19 cellular contexts compared by ENCODE assay signal in genomic region chr6:105151644-105152043, GRCh38. TPM values are rescaled to one million over a fixed set of nuclear protein-coding genes. Genes with fewer than 3 reads are reported as not detected.
DNase-seq lines count a peak whose midpoint lies in the region; ATAC-seq and TF ChIP-seq lines count a peak whose summit lies in the region.
"Had no signal": no experiment of that assay in that cellular context is flagged by ENCODE, and none has a peak within 500 bp of the region (broad histone marks: within the 10 kb centered on the region; RNA-seq: fewer than 3 reads in every experiment).

No MANE protein-coding gene starts in this region.

- no peak for TF ChIP-seq CTCF in natural killer cell (IDR thresholded peaks at IDR 0.05)

- no peak for DNase-seq in natural killer cell treated with Interleukin-12 subunit alpha and Interleukin-12 subunit beta and Interleukin-15 and Interleukin-18, amount 100 ng/mL, for 72 hours (ENCODE audit: low spot score)
- DNase-seq in natural killer cell, result no peak
- DNase-seq in left cardiac atrium, result no peak
- no peak for DNase-seq in GDM1 (lab: John Stamatoyannopoulos, UW)
- DNase-seq in activated CD8-positive, alpha-beta memory T cell treated with anti-CD3 and anti-CD28 coated beads for 24 hours, result no peak
- DNase-seq in NCI-H774 (lab: John Stamatoyannopoulos, UW), result no peak
- DNase-seq: AML-193, DMS79, H9, KG1, NCI-H1048, NCI-H1436 treated with DMSO at 0.1 percent for 48 hours, NCI-H2029 treated with DMSO at 0.1 percent for 48 hours, NCI-H2171 treated with DMSO at 0.1 percent for 48 hours, NCI-H446, NCI-H526 treated with DMSO at 0.1 percent for 48 hours had no signal

- H3K36me3 Mint-ChIP-seq in natural killer cell treated with Interleukin-12 subunit alpha and Interleukin-12 subunit beta and Interleukin-15 and Interleukin-18, amount 100 ng/mL, for 72 hours, result no peaks in the 10 kb centered on the region
- no peaks in the 10 kb centered on the region for H3K36me3 Mint-ChIP-seq in natural killer cell
- H3K36me3 Mint-ChIP-seq in activated T-helper 17 cell treated with anti-CD3 and anti-CD28 coated beads, Interleukin-2, amount 50 U/mL, for 72 hours (ENCODE audit: low read depth), result no peaks in the 10 kb centered on the region

- peaks cover 9 to 15% of the 10 kb centered on the region in 2 donors for H3K27me3 Mint-ChIP-seq in natural killer cell treated with Interleukin-12 subunit alpha and Interleukin-12 subunit beta and Interleukin-15 and Interleukin-18, amount 100 ng/mL, for 72 hours
- H3K27me3 Mint-ChIP-seq in natural killer cell (ENCODE audit: low read depth in 2 of 2), result no peaks in the 10 kb centered on the region
- H3K27me3 Mint-ChIP-seq in activated T-helper 17 cell treated with anti-CD3 and anti-CD28 coated beads, Interleukin-2, amount 50 U/mL, for 72 hours, result no peaks in the 10 kb centered on the region

- H3K4me1 Mint-ChIP-seq in natural killer cell treated with Interleukin-12 subunit alpha and Interleukin-12 subunit beta and Interleukin-15 and Interleukin-18, amount 100 ng/mL, for 72 hours (ENCODE audit: low read depth in 2 of 2), result no peaks in the 10 kb centered on the region
- no peaks in the 10 kb centered on the region for H3K4me1 Mint-ChIP-seq in natural killer cell
- H3K4me1 Mint-ChIP-seq in activated T-helper 17 cell treated with anti-CD3 and anti-CD28 coated beads, Interleukin-2, amount 50 U/mL, for 72 hours, result no peaks in the 10 kb centered on the region
- H3K4me1 Mint-ChIP-seq: H9 had no signal

- no peaks in the 10 kb centered on the region for H3K9me3 Mint-ChIP-seq in natural killer cell treated with Interleukin-12 subunit alpha and Interleukin-12 subunit beta and Interleukin-15 and Interleukin-18, amount 100 ng/mL, for 72 hours
- H3K9me3 Mint-ChIP-seq in natural killer cell, result no peaks in the 10 kb centered on the region
- H3K9me3 Mint-ChIP-seq in activated T-helper 17 cell treated with anti-CD3 and anti-CD28 coated beads, Interleukin-2, amount 50 U/mL, for 72 hours, result no peaks in the 10 kb centered on the region
- H3K9me3 Mint-ChIP-seq: H9 had no signal

- peak overlapping the region; percentile 14 for H3K4me3 Mint-ChIP-seq in natural killer cell treated with Interleukin-12 subunit alpha and Interleukin-12 subunit beta and Interleukin-15 and Interleukin-18, amount 100 ng/mL, for 72 hours
- no peak overlapping the region for H3K4me3 Mint-ChIP-seq in natural killer cell
- H3K4me3 Mint-ChIP-seq in activated T-helper 17 cell treated with anti-CD3 and anti-CD28 coated beads, Interleukin-2, amount 50 U/mL, for 72 hours, result no peak overlapping the region
- H3K4me3 Mint-ChIP-seq: H9 had no signal

- intact Hi-C loops in natural killer cell (cut with micrococcal nuclease), result no loop called here
- intact Hi-C loops in left cardiac atrium (cut with DNase I), result no loop called here

- H3K27ac Mint-ChIP-seq in natural killer cell treated with Interleukin-12 subunit alpha and Interleukin-12 subunit beta and Interleukin-15 and Interleukin-18, amount 100 ng/mL, for 72 hours, result no peak overlapping the region
- H3K27ac Mint-ChIP-seq in natural killer cell, result no peak overlapping the region
- H3K27ac Mint-ChIP-seq in activated T-helper 17 cell treated with anti-CD3 and anti-CD28 coated beads, Interleukin-2, amount 50 U/mL, for 72 hours, result no peak overlapping the region
- H3K27ac Mint-ChIP-seq: H9 had no signal

- peak in 1 of 2 donors; percentile 64 for ATAC-seq in natural killer cell treated with Interleukin-12 subunit alpha and Interleukin-12 subunit beta and Interleukin-15 and Interleukin-18, amount 100 ng/mL, for 72 hours
- ATAC-seq in natural killer cell (no peak), HG03571 (IDR thresholded peaks at IDR 0.05; ENCODE audit: unreplicated experiment) (peak; percentile 58), left cardiac atrium (no peak)
- ATAC-seq in activated T-helper 17 cell treated with anti-CD3 and anti-CD28 coated beads, Interleukin-2, amount 50 U/mL, for 72 hours (replicated peaks), result peak; percentile 47
- ATAC-seq: Panc1 had no signal

RNA-seq across cellular contexts. Expression of gene POPDC3, which starts 28.2 kb away (rescaled TPM):
- total RNA-seq in natural killer cell treated with Interleukin-12 subunit alpha and Interleukin-12 subunit beta and Interleukin-15 and Interleukin-18, amount 100 ng/mL, for 72 hours, result not detected
- not detected for total RNA-seq in natural killer cell
- total RNA-seq in activated T-helper 17 cell treated with anti-CD3 and anti-CD28 coated beads, Interleukin-2, amount 50 U/mL, for 72 hours, result under 1 TPM in 1 of 2 donors, not detected in 1; 0.24 TPM
- total RNA-seq in left cardiac atrium, result 10 to 100 TPM; 34.5 to 35.5 TPM

Comparison
In these comparisons a context has a peak if more than half of its experiments do, and no peak if none do; other contexts are left out.
1. ATAC-seq: peak in HG03571 (single experiment) and activated T-helper 17 cell treated with anti-CD3 and anti-CD28 coated beads, Interleukin-2, amount 50 U/mL, for 72 hours (single experiment); none in natural killer cell (0 of 3) and left cardiac atrium (0 of 2).
2. RNA of gene POPDC3, which starts 28.2 kb away (total RNA-seq): 34.5 to 35.5 TPM in left cardiac atrium; 0.24 TPM in activated T-helper 17 cell treated with anti-CD3 and anti-CD28 coated beads, Interleukin-2, amount 50 U/mL, for 72 hours, not detected in natural killer cell treated with Interleukin-12 subunit alpha and Interleukin-12 subunit beta and Interleukin-15 and Interleukin-18, amount 100 ng/mL, for 72 hours and not detected in natural killer cell; every median in the first group is over 10 times any median in the second.